8 cellular contexts compared by ENCODE assay signal in the genomic region with DNA sequence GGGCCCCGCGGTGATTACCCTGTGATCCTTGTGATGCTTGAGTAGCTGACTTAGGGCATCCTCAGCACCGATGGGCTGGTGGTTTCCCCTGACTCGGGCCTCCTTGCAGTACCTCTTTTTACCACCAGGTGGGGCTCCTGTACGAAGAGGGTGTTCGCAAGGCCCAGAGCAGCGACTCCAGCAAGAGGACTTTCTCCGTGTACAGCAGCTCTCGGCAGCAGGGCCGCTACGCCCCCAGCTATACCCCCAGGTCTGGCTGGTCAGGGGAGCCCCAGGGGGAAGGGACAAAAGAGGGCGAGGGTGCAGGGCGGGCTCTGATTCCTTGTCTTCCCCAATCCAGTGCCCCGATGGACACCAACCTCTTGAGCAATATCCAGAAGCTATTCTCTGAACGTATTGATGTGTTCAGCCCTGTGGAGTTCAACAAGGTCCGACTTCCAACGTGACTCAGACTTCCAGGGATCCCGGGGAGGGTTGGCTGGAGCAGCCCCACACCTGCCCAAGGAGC. TPM values are rescaled to one million over a fixed set of nuclear protein-coding genes. Genes with fewer than 3 reads are reported as not detected.
DNase-seq lines count a peak whose midpoint lies in the region; ATAC-seq and TF ChIP-seq lines count a peak whose summit lies in the region.

No MANE protein-coding gene starts in this region.

- H3K27ac Mint-ChIP-seq in chondrocyte (ENCODE audit: unreplicated experiment) = peak overlapping the region; percentile 42

- intact Hi-C loops in left lung (cut with DNase I) = no loop called here

- ATAC-seq in HG03342 (IDR thresholded peaks at IDR 0.05; ENCODE audit: unreplicated experiment) (peak; percentile 32), left lung (peak; percentile 68), HG03039 (IDR thresholded peaks at IDR 0.05; ENCODE audit: unreplicated experiment) (no peak)

- no peaks in the 10 kb centered on the region for H3K27me3 Mint-ChIP-seq in chondrocyte (ENCODE audit: low read depth)

- no peaks in the 10 kb centered on the region for H3K9me3 ChIP-seq in left lung

- H3K4me1 ChIP-seq in left lung = peaks cover 17 to 36% of the 10 kb centered on the region in 2 donors

- peaks cover 0 to 37% of the 10 kb centered on the region in 2 donors for H3K36me3 ChIP-seq in left lung

- peaks cover 26% of the 10 kb centered on the region for H3K4me1 Mint-ChIP-seq in chondrocyte (ENCODE audit: low read depth)

- H3K4me3 Mint-ChIP-seq in chondrocyte (ENCODE audit: unreplicated experiment) = no peak overlapping the region

- H3K4me3 ChIP-seq in left lung = no peak overlapping the region

- peaks cover 1% of the 10 kb centered on the region for H3K36me3 Mint-ChIP-seq in chondrocyte (ENCODE audit: low read depth)

- peak; percentile 86 for DNase-seq in COLO668 (lab: John Stamatoyannopoulos, UW; ENCODE audit: unreplicated experiment)
- peak; percentile 80 for DNase-seq in NCI-H748 (lab: John Stamatoyannopoulos, UW; ENCODE audit: unreplicated experiment)
- DNase-seq in activated CD4-positive, alpha-beta T cell treated with anti-CD3 and anti-CD28 coated beads for 4 hours = peak; percentile 84 to 99
- DNase-seq in chondrocyte (ENCODE audit: low spot score) = peak; percentile 95
- peak; percentile 85 to 93 for DNase-seq in left lung
- peak; percentile 97 for DNase-seq in stimulated activated CD4-positive, alpha-beta T cell treated with anti-CD3 and anti-CD28 coated beads, Interleukin-4, amount 100 ng/mL, for 24 hours

- TF ChIP-seq CTCF in chondrocyte (IDR thresholded peaks at IDR 0.05) (peak; percentile 89), left lung (IDR thresholded peaks at IDR 0.05) (peak; percentile 99)

- peak overlapping the region in 1 of 2 donors; percentile 19 for H3K27ac ChIP-seq in left lung

- H3K27me3 ChIP-seq in left lung = peaks cover 0 to 15% of the 10 kb centered on the region in 2 donors

- H3K9me3 Mint-ChIP-seq in chondrocyte (ENCODE audit: low read depth) = no peaks in the 10 kb centered on the region

RNA-seq across cellular contexts. Expression of a gene that starts 1.3 kb away (rescaled TPM):
- total RNA-seq in chondrocyte (10.3 to 14.4 TPM (median 10.7 TPM) in 3 replicates), left lung (10 to 100 TPM; 37.1 to 41.0 TPM)

RNA-seq across cellular contexts. Expression of a gene that starts 7.1 kb away (rescaled TPM):
- 7.9 to 8.7 TPM (median 7.9 TPM) in 3 replicates for total RNA-seq in chondrocyte
- 10 to 100 TPM in 1 of 2 donors, 1 to 10 TPM in 1; 8.0 to 10.6 TPM for total RNA-seq in left lung

RNA-seq across cellular contexts. Expression of a gene that starts 11.5 kb away (rescaled TPM):
- total RNA-seq in chondrocyte = 506 to 669 TPM (median 519 TPM) in 3 replicates
- 100 to 1,000 TPM; 621 to 685 TPM for total RNA-seq in left lung

RNA-seq across cellular contexts. Expression of a gene that starts 11.7 kb away (rescaled TPM):
- 37.2 to 43.2 TPM (median 40.5 TPM) in 3 replicates for total RNA-seq in chondrocyte
- 10 to 100 TPM; 46.8 to 47.2 TPM for total RNA-seq in left lung

RNA-seq across cellular contexts. Expression of a gene that starts 14.4 kb away (rescaled TPM):
- total RNA-seq in chondrocyte (72.8 to 94.0 TPM (median 73.4 TPM) in 3 replicates), left lung (10 to 100 TPM; 79.4 to 86.8 TPM)
